9 cellular contexts compared by ENCODE assay signal in genomic region chr1:43348809-43349593, GRCh38.
DNase-seq lines count a peak whose midpoint lies in the region; ATAC-seq and TF ChIP-seq lines count a peak whose summit lies in the region.
"Had no signal": no experiment of that assay in that cellular context is flagged by ENCODE, and none has a peak within 500 bp of the region (broad histone marks: within the 10 kb centered on the region; RNA-seq: fewer than 3 reads in every experiment).

No MANE protein-coding gene starts in this region.

- no peak for TF ChIP-seq CTCF in 22Rv1 (IDR thresholded peaks at IDR 0.05)
- no peak for TF ChIP-seq CTCF in WERI-Rb-1 (IDR thresholded peaks at IDR 0.05; ENCODE audit: low read depth, low read length)

- H3K27ac ChIP-seq in 22Rv1 (peak overlapping the region; percentile 94), WERI-Rb-1 (peak overlapping the region; percentile 94), cingulate gyrus (ENCODE audit: low read depth, low read length) (peak overlapping the region; percentile 87), layer of hippocampus (ENCODE audit: low read depth, low read length) (peak overlapping the region; percentile 91)

- no peaks in the 10 kb centered on the region for H3K36me3 ChIP-seq in WERI-Rb-1

- DNase-seq in GM19238 (ENCODE audit: insufficient read length, low spot score) (peak; percentile 35), NCI-H1930 (lab: John Stamatoyannopoulos, UW) (peak; percentile 86 to 90), WERI-Rb-1 (peak; percentile 93)
- DNase-seq in stimulated activated CD4-positive, alpha-beta T cell treated with anti-CD3 and anti-CD28 coated beads, Interleukin-12 subunit alpha, Interleukin-12 subunit beta, amount 100 ng/mL, for 48 hours (ENCODE audit: low read depth in 2 of 3, low spot score in 1 of 3): peak in 2 of 3 donors; percentile 34 to 37
- DNase-seq: DND-41 had no signal

- no peaks in the 10 kb centered on the region for H3K9me3 ChIP-seq in WERI-Rb-1 (ENCODE audit: severe bottlenecking)

- peak overlapping the region; percentile 73 for H3K4me3 ChIP-seq in WERI-Rb-1 (ENCODE audit: low read depth, low read length)

- H3K27me3 ChIP-seq in WERI-Rb-1 (ENCODE audit: insufficient read depth, low read depth, severe bottlenecking): no peaks in the 10 kb centered on the region
- H3K27me3 ChIP-seq in layer of hippocampus (ENCODE audit: control insufficient read depth, insufficient read depth, low read length): no peaks in the 10 kb centered on the region

- no peak for ATAC-seq in HG02973 (IDR thresholded peaks at IDR 0.05; ENCODE audit: unreplicated experiment)

Comparison
In these comparisons a context has a peak if more than half of its experiments do, and no peak if none do; other contexts are left out.
1. DNase-seq: peak in every context shown above with its lines; median percentile 93 in WERI-Rb-1; 88 in NCI-H1930; 36 in stimulated activated CD4-positive, alpha-beta T cell treated with anti-CD3 and anti-CD28 coated beads, Interleukin-12 subunit alpha, Interleukin-12 subunit beta, amount 100 ng/mL, for 48 hours; 35 in GM19238.